1 cellular context compared by ENCODE assay signal in genomic region chr20:14562976-14563375, GRCh38.
TF ChIP-seq lines count a peak whose summit lies in the region.

No MANE protein-coding gene starts in this region.

TF ChIP-seq in WTC11, 78 proteins besides CTCF, POLR2A, EP300 and RAD21 (continued from another document):
- TF ChIP-seq E2F5 (CRISPR knock-in tag; IDR thresholded peaks at IDR 0.05) (no peak), ZNF671 (CRISPR knock-in tag; IDR thresholded peaks at IDR 0.05) (no peak), FOXP1 (CRISPR knock-in tag; IDR thresholded peaks at IDR 0.05; ENCODE audit: borderline replicate concordance) (no peak), ERG (CRISPR knock-in tag; IDR thresholded peaks at IDR 0.05) (no peak)
- TF ChIP-seq, protein P1, sequence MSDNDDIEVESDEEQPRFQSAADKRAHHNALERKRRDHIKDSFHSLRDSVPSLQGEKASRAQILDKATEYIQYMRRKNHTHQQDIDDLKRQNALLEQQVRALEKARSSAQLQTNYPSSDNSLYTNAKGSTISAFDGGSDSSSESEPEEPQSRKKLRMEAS (CRISPR knock-in tag; IDR thresholded peaks at IDR 0.05), result no peak
- TF ChIP-seq, protein P2, sequence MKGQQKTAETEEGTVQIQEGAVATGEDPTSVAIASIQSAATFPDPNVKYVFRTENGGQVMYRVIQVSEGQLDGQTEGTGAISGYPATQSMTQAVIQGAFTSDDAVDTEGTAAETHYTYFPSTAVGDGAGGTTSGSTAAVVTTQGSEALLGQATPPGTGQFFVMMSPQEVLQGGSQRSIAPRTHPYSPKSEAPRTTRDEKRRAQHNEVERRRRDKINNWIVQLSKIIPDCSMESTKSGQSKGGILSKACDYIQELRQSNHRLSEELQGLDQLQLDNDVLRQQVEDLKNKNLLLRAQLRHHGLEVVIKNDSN (CRISPR knock-in tag; IDR thresholded peaks at IDR 0.05), result no peak
TF ChIP-seq in WTC11: peak in this region for 0.
